Comparison of ENCODE assay signal across 1 cellular context in the genomic region with DNA sequence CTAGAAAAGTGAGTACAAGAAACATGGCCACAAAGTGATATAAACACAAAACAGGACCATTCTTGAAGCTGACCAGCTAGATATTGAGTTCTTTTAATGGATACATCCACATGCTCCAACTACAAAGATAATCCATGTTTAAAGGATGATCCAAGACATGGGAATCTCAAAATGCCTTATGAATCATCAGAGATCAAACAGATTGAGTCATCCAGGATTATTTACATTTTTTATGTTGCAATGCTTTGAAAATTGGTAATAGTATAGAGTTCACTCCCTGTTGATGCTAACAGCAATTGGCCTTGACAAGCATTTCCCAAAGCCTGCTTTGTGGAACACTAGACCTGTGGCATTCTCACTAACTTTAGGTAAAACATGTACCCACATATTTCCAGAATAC.
TF ChIP-seq lines count a peak whose summit lies in the region.

No MANE protein-coding gene starts in this region.

TF ChIP-seq in HepG2, 621 proteins besides CTCF, POLR2A, EP300 and RAD21 (continued from another document):
- TF ChIP-seq, protein P1, sequence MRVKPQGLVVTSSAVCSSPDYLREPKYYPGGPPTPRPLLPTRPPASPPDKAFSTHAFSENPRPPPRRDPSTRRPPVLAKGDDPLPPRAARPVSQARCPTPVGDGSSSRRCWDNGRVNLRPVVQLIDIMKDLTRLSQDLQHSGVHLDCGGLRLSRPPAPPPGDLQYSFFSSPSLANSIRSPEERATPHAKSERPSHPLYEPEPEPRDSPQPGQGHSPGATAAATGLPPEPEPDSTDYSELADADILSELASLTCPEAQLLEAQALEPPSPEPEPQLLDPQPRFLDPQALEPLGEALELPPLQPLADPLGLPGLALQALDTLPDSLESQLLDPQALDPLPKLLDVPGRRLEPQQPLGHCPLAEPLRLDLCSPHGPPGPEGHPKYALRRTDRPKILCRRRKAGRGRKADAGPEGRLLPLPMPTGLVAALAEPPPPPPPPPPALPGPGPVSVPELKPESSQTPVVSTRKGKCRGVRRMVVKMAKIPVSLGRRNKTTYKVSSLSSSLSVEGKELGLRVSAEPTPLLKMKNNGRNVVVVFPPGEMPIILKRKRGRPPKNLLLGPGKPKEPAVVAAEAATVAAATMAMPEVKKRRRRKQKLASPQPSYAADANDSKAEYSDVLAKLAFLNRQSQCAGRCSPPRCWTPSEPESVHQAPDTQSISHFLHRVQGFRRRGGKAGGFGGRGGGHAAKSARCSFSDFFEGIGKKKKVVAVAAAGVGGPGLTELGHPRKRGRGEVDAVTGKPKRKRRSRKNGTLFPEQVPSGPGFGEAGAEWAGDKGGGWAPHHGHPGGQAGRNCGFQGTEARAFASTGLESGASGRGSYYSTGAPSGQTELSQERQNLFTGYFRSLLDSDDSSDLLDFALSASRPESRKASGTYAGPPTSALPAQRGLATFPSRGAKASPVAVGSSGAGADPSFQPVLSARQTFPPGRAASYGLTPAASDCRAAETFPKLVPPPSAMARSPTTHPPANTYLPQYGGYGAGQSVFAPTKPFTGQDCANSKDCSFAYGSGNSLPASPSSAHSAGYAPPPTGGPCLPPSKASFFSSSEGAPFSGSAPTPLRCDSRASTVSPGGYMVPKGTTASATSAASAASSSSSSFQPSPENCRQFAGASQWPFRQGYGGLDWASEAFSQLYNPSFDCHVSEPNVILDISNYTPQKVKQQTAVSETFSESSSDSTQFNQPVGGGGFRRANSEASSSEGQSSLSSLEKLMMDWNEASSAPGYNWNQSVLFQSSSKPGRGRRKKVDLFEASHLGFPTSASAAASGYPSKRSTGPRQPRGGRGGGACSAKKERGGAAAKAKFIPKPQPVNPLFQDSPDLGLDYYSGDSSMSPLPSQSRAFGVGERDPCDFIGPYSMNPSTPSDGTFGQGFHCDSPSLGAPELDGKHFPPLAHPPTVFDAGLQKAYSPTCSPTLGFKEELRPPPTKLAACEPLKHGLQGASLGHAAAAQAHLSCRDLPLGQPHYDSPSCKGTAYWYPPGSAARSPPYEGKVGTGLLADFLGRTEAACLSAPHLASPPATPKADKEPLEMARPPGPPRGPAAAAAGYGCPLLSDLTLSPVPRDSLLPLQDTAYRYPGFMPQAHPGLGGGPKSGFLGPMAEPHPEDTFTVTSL (CRISPR knock-in tag; IDR thresholded peaks at IDR 0.05; ENCODE audit: borderline replicate concordance): peak; percentile 27; the same call in 1 of the 2 replicates
- TF ChIP-seq, protein P2, sequence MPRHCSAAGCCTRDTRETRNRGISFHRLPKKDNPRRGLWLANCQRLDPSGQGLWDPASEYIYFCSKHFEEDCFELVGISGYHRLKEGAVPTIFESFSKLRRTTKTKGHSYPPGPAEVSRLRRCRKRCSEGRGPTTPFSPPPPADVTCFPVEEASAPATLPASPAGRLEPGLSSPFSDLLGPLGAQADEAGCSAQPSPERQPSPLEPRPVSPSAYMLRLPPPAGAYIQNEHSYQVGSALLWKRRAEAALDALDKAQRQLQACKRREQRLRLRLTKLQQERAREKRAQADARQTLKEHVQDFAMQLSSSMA (CRISPR knock-in tag; IDR thresholded peaks at IDR 0.05): no peak
- no peak for TF ChIP-seq ZNF510 (CRISPR knock-in tag; IDR thresholded peaks at IDR 0.05; ENCODE audit: low read depth)
